In genomic region chr1:183281553-183282091, GRCh38 we compare ENCODE assay signal across 8 cellular contexts.
DNase-seq lines count a peak whose midpoint lies in the region; ATAC-seq and TF ChIP-seq lines count a peak whose summit lies in the region.

No MANE protein-coding gene starts in this region.

- DNase-seq in GM12864 (ENCODE audit: low read depth), result peak; percentile 54
- peak; percentile 88 for DNase-seq in NCI-H226
- peak; percentile 74 to 87 for DNase-seq in cerebellar nuclear complex (lab: John Stamatoyannopoulos, UW)
- DNase-seq in kidney tubule cell (ENCODE audit: low spot score), result peak; percentile 88
- DNase-seq in stimulated activated CD4-positive, alpha-beta T cell treated with anti-CD3 and anti-CD28 coated beads, Interleukin-1b, Interleukin-23, amount 100 ng/mL, for 24 hours (ENCODE audit: low read depth in 4 of 4, low spot score in 1 of 4), result peak; percentile 33 to 62 (median 50)

- no peak overlapping the region for H3K4me3 ChIP-seq in GM12864 (ENCODE audit: low read depth, low read length)

- ATAC-seq in HG03066 (IDR thresholded peaks at IDR 0.05; ENCODE audit: low read depth, unreplicated experiment) (peak; percentile 88), GM21381 (IDR thresholded peaks at IDR 0.05; ENCODE audit: unreplicated experiment) (no peak)
- ATAC-seq in activated CD4-positive, CD25-positive, alpha-beta regulatory T cell treated with anti-CD3 and anti-CD28 coated beads, Interleukin-2, amount 50 U/mL, for 24 hours, result peak; percentile 25 to 39

- peak; percentile 90 for TF ChIP-seq CTCF in GM12864 (IDR thresholded peaks at IDR 0.05; ENCODE audit: low read depth, low read length, missing control alignments)
